8 cellular contexts compared by ENCODE assay signal in genomic region chr5:62555930-62556329, GRCh38. TPM values are rescaled to one million over a fixed set of nuclear protein-coding genes. Genes with fewer than 3 reads are reported as not detected.
"Had no signal": no experiment of that assay in that cellular context is flagged by ENCODE, and none has a peak within 500 bp of the region (broad histone marks: within the 10 kb centered on the region; RNA-seq: fewer than 3 reads in every experiment).

No MANE protein-coding gene starts in this region.

- ATAC-seq: GM23338, HCT116 had no signal

- H3K27ac ChIP-seq: HL-60 had no signal

- H3K4me1 Mint-ChIP-seq: GM23338 had no signal

- H2AFZ ChIP-seq: GM23338 had no signal

- H3K4me3 Mint-ChIP-seq: GM23338, HFFc6, IgD-negative memory B cell had no signal

- H3K27me3 Mint-ChIP-seq: IgD-negative memory B cell had no signal

- H3K4me3 ChIP-seq: GM23338, HAP-1 had no signal

- H3K9me3 ChIP-seq: HAP-1 had no signal

- H3K27ac Mint-ChIP-seq: GM23338, HFFc6, IgD-negative memory B cell had no signal

- DNase-seq: H7, HFFc6, KG1 had no signal

- H3K4me1 ChIP-seq: HAP-1 had no signal

- H3K4me2 ChIP-seq: GM23338 had no signal

RNA-seq across cellular contexts. Expression of gene LRRC70, which starts 22.7 kb away (rescaled TPM):
- polyA plus RNA-seq: IgD-negative memory B cell had no signal
